Comparison of ENCODE assay signal across 9 cellular contexts in the genomic region with DNA sequence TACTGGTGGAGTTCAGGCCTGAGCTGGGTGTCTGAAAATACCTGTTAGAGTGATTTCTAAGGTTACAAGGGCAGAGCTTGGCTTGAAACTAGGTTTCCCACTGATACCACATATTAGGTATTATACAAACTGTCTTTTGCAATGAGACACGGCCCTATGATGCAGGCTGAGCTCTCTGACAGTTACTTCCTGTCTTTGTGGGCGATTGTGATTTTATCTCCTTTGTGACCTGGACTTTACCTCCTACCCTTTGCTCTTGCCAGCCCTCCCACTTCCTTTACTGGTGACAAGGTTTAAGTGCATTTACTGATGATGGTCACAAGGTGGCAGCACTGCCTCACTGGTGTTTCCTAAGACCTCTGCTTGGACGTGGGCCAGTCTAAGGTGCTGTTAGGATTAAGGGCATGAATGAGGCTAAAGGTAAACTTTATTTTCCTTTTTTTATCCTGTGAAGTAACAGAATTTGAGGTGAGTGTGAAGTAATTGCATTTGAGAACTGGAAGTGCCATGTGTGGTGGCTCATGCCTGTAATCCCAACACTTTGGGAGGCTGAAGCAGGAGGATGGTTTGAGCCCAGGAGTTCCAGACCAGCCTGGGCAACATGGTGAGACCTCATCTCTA. TPM values are rescaled to one million over a fixed set of nuclear protein-coding genes. Genes with fewer than 3 reads are reported as not detected.
DNase-seq lines count a peak whose midpoint lies in the region; ATAC-seq, FAIRE-seq and TF ChIP-seq lines count a peak whose summit lies in the region.
"Had no signal": no experiment of that assay in that cellular context is flagged by ENCODE, and none has a peak within 500 bp of the region (broad histone marks: within the 10 kb centered on the region; RNA-seq: fewer than 3 reads in every experiment).

No MANE protein-coding gene starts in this region.

- WGBS in neuronal stem cell (ENCODE audit: extremely low coverage in 2 of 2, insufficient read length in 2 of 2, insufficient replicate concordance in 1 of 2), 2 donors = no CpG with 5 or more reads among the region's 3 CpGs

- no peak overlapping the region for H2AK5ac ChIP-seq in neuronal stem cell (ENCODE audit: low read depth, low read length)

- no peak overlapping the region for H4K8ac ChIP-seq in neuronal stem cell (ENCODE audit: low read depth, low read length)

- H3K9ac ChIP-seq in KMS-11 (no peak overlapping the region), neuronal stem cell (ENCODE audit: low read depth, low read length, poor library complexity) (no peak overlapping the region), subcutaneous abdominal adipose tissue (ENCODE audit: low read length in 5 of 5) (peak overlapping the region in 1 of 5 donors; percentile 16)

- H3K4me1 ChIP-seq in CD4-positive, alpha-beta memory T cell (ENCODE audit: insufficient read depth, low read length) = peaks cover 25% of the 10 kb centered on the region
- H3K4me1 ChIP-seq in KMS-11 (ENCODE audit: low read depth, poor library complexity, severe bottlenecking) = peaks cover 5% of the 10 kb centered on the region
- no peaks in the 10 kb centered on the region for H3K4me1 ChIP-seq in neuronal stem cell (ENCODE audit: control insufficient read depth in 2 of 2, insufficient read depth in 1 of 2, low read depth in 1 of 2, low read length in 2 of 2)
- peaks cover 0 to 36% (median 19%) of the 10 kb centered on the region in 5 donors for H3K4me1 ChIP-seq in subcutaneous abdominal adipose tissue (ENCODE audit: control insufficient read depth in 5 of 5, insufficient read depth in 5 of 5, low read length in 5 of 5)

- peak overlapping the region; percentile 77 for H3K27ac ChIP-seq in CD4-positive, alpha-beta memory T cell (ENCODE audit: low read depth, low read length)
- no peak overlapping the region for H3K27ac ChIP-seq in KMS-11
- H3K27ac ChIP-seq in neuronal stem cell (replicated peaks; ENCODE audit: low read length) = no peak overlapping the region
- H3K27ac ChIP-seq in subcutaneous abdominal adipose tissue (ENCODE audit: low read depth, low read length) = peak overlapping the region; percentile 60

- H2BK12ac ChIP-seq in neuronal stem cell (ENCODE audit: low read length) = no peak overlapping the region

- H3K36me3 Mint-ChIP-seq in CD4-positive, alpha-beta memory T cell = no peaks in the 10 kb centered on the region

- peak; percentile 97 for TF ChIP-seq CTCF in KMS-11 (conservative IDR thresholded peaks at IDR 0.05; ENCODE audit: low read depth, low read length)

- no peaks in the 10 kb centered on the region for H3K79me1 ChIP-seq in neuronal stem cell (ENCODE audit: low read depth, low read length)

- POLR2A ChIA-PET in CD4-positive, alpha-beta memory T cell (lab: Charles Lee; ENCODE audit: partially characterized antibody) = interaction anchor here (0.9 to 3.5 kb wide), 6 partner anchors 9 to 78 kb away, joined by 3 to 30 read pairs (median 4); a partner anchor contains a TSS

- H2BK120ac ChIP-seq in neuronal stem cell (ENCODE audit: low read depth, low read length) = no peak overlapping the region

- H3K27ac Mint-ChIP-seq in CD4-positive, alpha-beta memory T cell = no peak overlapping the region

- no peak overlapping the region for H3K14ac ChIP-seq in neuronal stem cell (ENCODE audit: low read length)

- no peak overlapping the region for H4K91ac ChIP-seq in neuronal stem cell (ENCODE audit: low read depth, low read length, poor library complexity)

- H2AFZ ChIP-seq in KMS-11 (ENCODE audit: low read depth) = no peak overlapping the region
- H2AFZ ChIP-seq in neuronal stem cell (ENCODE audit: low read length) = no peak overlapping the region

- CTCF ChIA-PET in CD4-positive, alpha-beta memory T cell (lab: Charles Lee; ENCODE audit: partially characterized antibody) = interaction anchor here (0.5 to 10.6 kb wide), 21 partner anchors 9 to 1031 kb away, joined by 3 to 167 read pairs (median 6); a partner anchor contains a TSS

- no peaks in the 10 kb centered on the region for H3K9me3 ChIP-seq in CD4-positive, alpha-beta memory T cell (ENCODE audit: control insufficient read depth in 1 of 2, low read length in 2 of 2)
- H3K9me3 ChIP-seq in neuronal stem cell (replicated peaks in 1 of 2; ENCODE audit: control insufficient read depth in 2 of 2, insufficient read depth in 1 of 2, low read depth in 1 of 2, low read length in 2 of 2) = no peaks in the 10 kb centered on the region
- no peaks in the 10 kb centered on the region for H3K9me3 ChIP-seq in subcutaneous abdominal adipose tissue (ENCODE audit: control insufficient read depth in 5 of 5, low read length in 5 of 5)

- intact Hi-C loops in CD4-positive, alpha-beta memory T cell (cut with micrococcal nuclease) = loop anchor here (1.0 kb wide), 5 partner anchors 12 to 146 kb away; no protein-coding TSS in a partner anchor

- DNase-seq in CD4-positive, alpha-beta memory T cell = peak; percentile 87 to 93 (median 91)
- peak; percentile 87 for DNase-seq in RCC 7860 (ENCODE audit: low spot score)
- DNase-seq in activated T-helper 1 cell treated with Interleukin-2 at 50 U/mL for 16 hours (ENCODE audit: low read depth) = peak; percentile 63
- DNase-seq in fibroblast of peridontal ligament (ENCODE audit: extremely low read depth) = peak; percentile 83
- peak; percentile 75 for DNase-seq in neuronal stem cell (ENCODE audit: low spot score)

- peak; percentile 77 for ATAC-seq in GM19467 (IDR thresholded peaks at IDR 0.05; ENCODE audit: unreplicated experiment)

- no peak overlapping the region for H2BK15ac ChIP-seq in neuronal stem cell (ENCODE audit: low read length)

- H3K23ac ChIP-seq in neuronal stem cell (ENCODE audit: low read depth, low read length, poor library complexity) = no peak overlapping the region

- FAIRE-seq in RCC 7860 (lab: Jason Lieb, UNC) = peak; percentile 74

- H4K20me1 ChIP-seq in KMS-11 (ENCODE audit: insufficient read depth) = no peaks in the 10 kb centered on the region

- H3K27me3 Mint-ChIP-seq in CD4-positive, alpha-beta memory T cell = no peaks in the 10 kb centered on the region

- H3K4me1 Mint-ChIP-seq in CD4-positive, alpha-beta memory T cell = peaks cover 0 to 2% (median under 1%) of the 10 kb centered on the region in 4 donors

- H3K9me3 Mint-ChIP-seq in CD4-positive, alpha-beta memory T cell = no peaks in the 10 kb centered on the region

- H3K4me2 ChIP-seq in KMS-11 (no peak overlapping the region), neuronal stem cell (ENCODE audit: insufficient read depth, low read length, poor library complexity, severe bottlenecking) (no peak overlapping the region)

- no peaks in the 10 kb centered on the region for H3K36me3 ChIP-seq in CD4-positive, alpha-beta memory T cell (ENCODE audit: insufficient read depth, low read length)
- H3K36me3 ChIP-seq in KMS-11 (ENCODE audit: insufficient read depth) (no peaks in the 10 kb centered on the region), neuronal stem cell (replicated peaks in 1 of 2; ENCODE audit: control insufficient read depth in 2 of 2, insufficient read depth in 2 of 2, low read length in 2 of 2) (no peaks in the 10 kb centered on the region), subcutaneous abdominal adipose tissue (ENCODE audit: control insufficient read depth in 5 of 5, insufficient read depth in 5 of 5, low read length in 5 of 5) (no peaks in the 10 kb centered on the region)

- H3K4ac ChIP-seq in neuronal stem cell (ENCODE audit: low read length) = no peak overlapping the region

- H3K79me2 ChIP-seq in KMS-11 (ENCODE audit: insufficient read depth, low read depth) = no peaks in the 10 kb centered on the region

- no peak overlapping the region for H3K18ac ChIP-seq in neuronal stem cell (ENCODE audit: low read length)

- no peak overlapping the region for H3K4me3 ChIP-seq in CD4-positive, alpha-beta memory T cell (ENCODE audit: low read length in 2 of 2)
- H3K4me3 ChIP-seq in KMS-11 (IDR thresholded peaks at IDR 0.05; ENCODE audit: insufficient read depth, low read depth, low read length) = no peak overlapping the region
- H3K4me3 ChIP-seq in neuronal stem cell (ENCODE audit: low read length in 2 of 2) = no peak overlapping the region
- no peak overlapping the region for H3K4me3 ChIP-seq in subcutaneous abdominal adipose tissue (ENCODE audit: low read depth in 1 of 5, low read length in 5 of 5)

- H3K4me3 Mint-ChIP-seq in CD4-positive, alpha-beta memory T cell = no peak overlapping the region

- no peaks in the 10 kb centered on the region for H3K27me3 ChIP-seq in CD4-positive, alpha-beta memory T cell (ENCODE audit: insufficient read depth, low read length)
- H3K27me3 ChIP-seq in KMS-11 (ENCODE audit: insufficient read depth, low read depth) = no peaks in the 10 kb centered on the region
- H3K27me3 ChIP-seq in neuronal stem cell (ENCODE audit: control insufficient read depth in 3 of 3, insufficient read depth in 3 of 3, low read depth in 1 of 3, low read length in 3 of 3) = peaks cover 0 to 10% (median 0%) of the 10 kb centered on the region in 3 experiments
- H3K27me3 ChIP-seq in subcutaneous abdominal adipose tissue (ENCODE audit: control insufficient read depth in 5 of 5, insufficient read depth in 4 of 5, low read length in 5 of 5) = no peaks in the 10 kb centered on the region

- H2BK5ac ChIP-seq in neuronal stem cell (ENCODE audit: low read length) = no peak overlapping the region

RNA-seq across cellular contexts. Expression of a gene that starts 7.7 kb away (rescaled TPM):
- total RNA-seq in CD4-positive, alpha-beta memory T cell = not detected
- not detected for polyA plus RNA-seq in CD4-positive, alpha-beta memory T cell
- polyA plus RNA-seq in neuronal stem cell (2013, experiment 1 of 2) = not detected
- not detected for polyA plus RNA-seq in neuronal stem cell (2013, experiment 2 of 2)
- total RNA-seq: T-helper 2 cell treated with Interferon-gamma antibody and Interleukin-4, amounts not matched to agents 100 ng/mL and 5 ng/mL, for 36 hours had no signal

RNA-seq across cellular contexts. Expression of a gene that starts 23.2 kb away (rescaled TPM):
- total RNA-seq in CD4-positive, alpha-beta memory T cell = 10 to 100 TPM; 32.5 to 32.6 TPM
- polyA plus RNA-seq in CD4-positive, alpha-beta memory T cell = 1 to 10 TPM; 4.0 to 7.4 TPM
- polyA plus RNA-seq in neuronal stem cell (2013, experiment 1 of 2) = 10.6 TPM
- 10.0 TPM for polyA plus RNA-seq in neuronal stem cell (2013, experiment 2 of 2)

Comparison
In these comparisons a context has a peak if more than half of its experiments do, and no peak if none do; other contexts are left out.
1. H3K27ac ChIP-seq: peak in CD4-positive, alpha-beta memory T cell (single experiment) and subcutaneous abdominal adipose tissue (single experiment); none in KMS-11 (single experiment) and neuronal stem cell (single experiment).
2. Peak in every context shown above with its lines, with median percentiles within 50 percentile points of each other: DNase-seq.